ENCODE assay signal across 9 cellular contexts in genomic region chr1:165632152-165632469, GRCh38. TPM values are rescaled to one million over a fixed set of nuclear protein-coding genes. Genes with fewer than 3 reads are reported as not detected.
DNase-seq lines count a peak whose midpoint lies in the region; ATAC-seq and TF ChIP-seq lines count a peak whose summit lies in the region.
"Had no signal": no experiment of that assay in that cellular context is flagged by ENCODE, and none has a peak within 500 bp of the region (broad histone marks: within the 10 kb centered on the region; RNA-seq: fewer than 3 reads in every experiment).

No MANE protein-coding gene starts in this region.

- peaks cover 4% of the 10 kb centered on the region for H3K79me1 ChIP-seq in neuronal stem cell (ENCODE audit: low read depth, low read length)

- H4K8ac ChIP-seq in neuronal stem cell (ENCODE audit: low read depth, low read length), result no peak overlapping the region

- no peaks in the 10 kb centered on the region for H3K4me1 ChIP-seq in BE2C
- H3K4me1 ChIP-seq in neuronal stem cell (ENCODE audit: control insufficient read depth in 2 of 2, insufficient read depth in 1 of 2, low read depth in 1 of 2, low read length in 2 of 2), result peaks cover 2 to 8% of the 10 kb centered on the region in 2 donors

- no peaks in the 10 kb centered on the region for H3K36me3 ChIP-seq in BE2C
- H3K36me3 ChIP-seq in neuronal stem cell (replicated peaks in 1 of 2; ENCODE audit: control insufficient read depth in 2 of 2, insufficient read depth in 2 of 2, low read length in 2 of 2), result peaks cover 0 to 13% of the 10 kb centered on the region in 2 donors

- H2BK5ac ChIP-seq in neuronal stem cell (ENCODE audit: low read length), result no peak overlapping the region

- no peak for ATAC-seq in HG02798 (IDR thresholded peaks at IDR 0.05; ENCODE audit: poor library complexity, unreplicated experiment)

- H3K9me3 ChIP-seq in BE2C (no peaks in the 10 kb centered on the region), neuronal stem cell (replicated peaks in 1 of 2; ENCODE audit: control insufficient read depth in 2 of 2, insufficient read depth in 1 of 2, low read depth in 1 of 2, low read length in 2 of 2) (no peaks in the 10 kb centered on the region)

- H2BK120ac ChIP-seq in neuronal stem cell (ENCODE audit: low read depth, low read length), result no peak overlapping the region

- no peak overlapping the region for H4K91ac ChIP-seq in neuronal stem cell (ENCODE audit: low read depth, low read length, poor library complexity)

- no peak overlapping the region for H3K9ac ChIP-seq in neuronal stem cell (ENCODE audit: low read depth, low read length, poor library complexity)

- H3K4me3 ChIP-seq in BE2C (ENCODE audit: low read depth, low read length), result peak overlapping the region; percentile 68
- H3K4me3 ChIP-seq in neuronal stem cell (ENCODE audit: low read length in 2 of 2), result peak overlapping the region; percentile 79 to 91

- DNase-seq in BE2C (no peak), NCI-H69 (lab: John Stamatoyannopoulos, UW) (peak; percentile 75), epithelial cell of prostate (ENCODE audit: low read depth, low spot score) (no peak), neuronal stem cell (ENCODE audit: low spot score) (no peak), anterior cingulate cortex (lab: John Stamatoyannopoulos, UW) (no peak), SKM-1 treated with dmso at 0.1 percent for 144 hours (lab: John Stamatoyannopoulos, UW; ENCODE audit: unreplicated experiment) (no peak)
- DNase-seq in activated naive CD4-positive, alpha-beta T cell treated with Interleukin-2 at 50 U/mL for 16 hours, result no peak
- DNase-seq: cerebellar nuclear complex had no signal

- no peak overlapping the region for H3K18ac ChIP-seq in neuronal stem cell (ENCODE audit: low read length)

- no peak overlapping the region for H3K4ac ChIP-seq in neuronal stem cell (ENCODE audit: low read length)

- H3K27ac ChIP-seq in epithelial cell of prostate, result peak overlapping the region; percentile 87
- H3K27ac ChIP-seq in neuronal stem cell (replicated peaks; ENCODE audit: low read length), result no peak overlapping the region

- H2BK15ac ChIP-seq in neuronal stem cell (ENCODE audit: low read length), result no peak overlapping the region

- H2AK5ac ChIP-seq in neuronal stem cell (ENCODE audit: low read depth, low read length), result no peak overlapping the region

- no peaks in the 10 kb centered on the region for H3K27me3 ChIP-seq in BE2C
- peaks cover 0 to 17% (median 0%) of the 10 kb centered on the region in 3 experiments for H3K27me3 ChIP-seq in neuronal stem cell (ENCODE audit: control insufficient read depth in 3 of 3, insufficient read depth in 3 of 3, low read depth in 1 of 3, low read length in 3 of 3)

- peak overlapping the region; percentile 91 for H2AFZ ChIP-seq in neuronal stem cell (ENCODE audit: low read length)

- WGBS in neuronal stem cell (ENCODE audit: extremely low coverage in 2 of 2, insufficient read length in 2 of 2, insufficient replicate concordance in 1 of 2), 2 donors, result no CpG with 5 or more reads among the region's 5 CpGs

- H3K4me2 ChIP-seq in neuronal stem cell (ENCODE audit: insufficient read depth, low read length, poor library complexity, severe bottlenecking), result peak overlapping the region; percentile 82

- H2BK12ac ChIP-seq in neuronal stem cell (ENCODE audit: low read length), result no peak overlapping the region

- no peak for TF ChIP-seq CTCF in BE2C (IDR thresholded peaks at IDR 0.05; ENCODE audit: low read depth, low read length)

- no peak overlapping the region for H3K23ac ChIP-seq in neuronal stem cell (ENCODE audit: low read depth, low read length, poor library complexity)

- H3K14ac ChIP-seq in neuronal stem cell (ENCODE audit: low read length), result no peak overlapping the region

RNA-seq across cellular contexts. Expression of gene MGST3, which starts 1.1 kb away (rescaled TPM):
- 86.5 TPM for polyA plus RNA-seq in BE2C (2012; ENCODE audit: insufficient read depth, insufficient read length, low read depth)
- polyA plus RNA-seq in neuronal stem cell (2013, experiment 1 of 2), result 164 TPM
- polyA plus RNA-seq in neuronal stem cell (2013, experiment 2 of 2), result 164 TPM
